ENCODE assay signal across 22 cellular contexts in genomic region chr13:24185591-24186232, GRCh38. TPM values are rescaled to one million over a fixed set of nuclear protein-coding genes. Genes with fewer than 3 reads are reported as not detected.
A peak's percentile ranks its signal among the peaks of the same experiment; 100 is the strongest.
DNase-seq lines count a peak whose midpoint lies in the region; ATAC-seq, FAIRE-seq and TF ChIP-seq lines count a peak whose summit lies in the region.
"Had no signal": no experiment of that assay in that cellular context is flagged by ENCODE, and none has a peak within 500 bp of the region (broad histone marks: within the 10 kb centered on the region; RNA-seq: fewer than 3 reads in every experiment).

No MANE protein-coding gene starts in this region.

- H4K20me1 ChIP-seq in GM23248 (ENCODE audit: insufficient read depth) = no peaks in the 10 kb centered on the region
- no peaks in the 10 kb centered on the region for H4K20me1 ChIP-seq in hepatocyte (ENCODE audit: insufficient read depth, poor library complexity, severe bottlenecking)

- no peaks in the 10 kb centered on the region for H3K36me3 ChIP-seq in GM23248 (ENCODE audit: low read depth)
- H3K36me3 ChIP-seq in hepatocyte (replicated peaks; ENCODE audit: insufficient read depth, low read depth) = no peaks in the 10 kb centered on the region
- H3K36me3 ChIP-seq: gastroesophageal sphincter, tibial artery, WERI-Rb-1 had no signal

- DNase-seq in GM23248 = peak; percentile 30
- DNase-seq in astrocyte of the hippocampus (ENCODE audit: low read depth, low spot score) = peak; percentile 56
- DNase-seq in hepatocyte (ENCODE audit: low spot score) = no peak
- DNase-seq in skeletal muscle cell (ENCODE audit: low read depth) = peak; percentile 53
- DNase-seq in GM12891 (ENCODE audit: insufficient read length, low spot score) = no peak
- DNase-seq: activated CD4-positive, alpha-beta T cell treated with anti-CD3 and anti-CD28 coated beads, Interleukin-2, amount 50 U/mL, for 4 hours; left colon; naive thymus-derived CD8-positive, alpha-beta T cell; NCI-H1417 treated with DMSO at 0.1 percent for 48 hours; NCI-H2107; NCI-H510A; stimulated activated CD4-positive, alpha-beta T cell treated with anti-CD3 and anti-CD28 coated beads, Interleukin-4, amount 100 ng/mL, for 1 hour; T-helper 2 cell; tibial artery; WERI-Rb-1 had no signal

- FAIRE-seq in GM12891 (lab: Jason Lieb, UNC) = no peak
- FAIRE-seq: RCC 7860, small intestine had no signal

- H3K9me2 ChIP-seq in GM23248 (ENCODE audit: insufficient read depth) = no peaks in the 10 kb centered on the region
- no peaks in the 10 kb centered on the region for H3K9me2 ChIP-seq in hepatocyte (replicated peaks; ENCODE audit: insufficient read depth)

- no peak for TF ChIP-seq POLR2A in GM12891 (IDR thresholded peaks at IDR 0.05; ENCODE audit: low read depth, low read length)

- H3F3A ChIP-seq in GM23248 (ENCODE audit: insufficient read depth) = peaks cover 14% of the 10 kb centered on the region

- H2AFZ ChIP-seq in GM23248 = no peak overlapping the region
- H2AFZ ChIP-seq in hepatocyte = no peak overlapping the region
- H2AFZ ChIP-seq: parathyroid adenoma had no signal

- H3K9me3 ChIP-seq in GM23248 (ENCODE audit: low read depth) (no peaks in the 10 kb centered on the region), hepatocyte (ENCODE audit: low read depth) (no peaks in the 10 kb centered on the region)

- ATAC-seq in GM18858 (IDR thresholded peaks at IDR 0.05; ENCODE audit: unreplicated experiment) (no peak), GM19397 (IDR thresholded peaks at IDR 0.05; ENCODE audit: unreplicated experiment) (no peak)
- ATAC-seq: gastroesophageal sphincter; naive thymus-derived CD8-positive, alpha-beta T cell had no signal

- H3K27ac ChIP-seq in GM23248 = no peak overlapping the region
- H3K27ac ChIP-seq in hepatocyte = peak overlapping the region; percentile 94
- H3K27ac ChIP-seq: coronary artery, gastroesophageal sphincter, parathyroid adenoma, tibial artery, WERI-Rb-1 had no signal

- in situ Hi-C loops in GM23248 (cut with MboI) = no loop called here

- H3K27me3 ChIP-seq in GM23248 (replicated peaks; ENCODE audit: insufficient read depth) = no peaks in the 10 kb centered on the region
- no peaks in the 10 kb centered on the region for H3K27me3 ChIP-seq in hepatocyte
- H3K27me3 ChIP-seq: gastroesophageal sphincter, tibial artery had no signal

- H3K4me1 ChIP-seq in GM23248 (ENCODE audit: insufficient read depth) (peaks cover 14% of the 10 kb centered on the region), hepatocyte (ENCODE audit: insufficient read depth) (peaks cover 28% of the 10 kb centered on the region)
- H3K4me1 ChIP-seq: gastroesophageal sphincter, tibial artery had no signal

- H3K4me3 ChIP-seq in GM23248 (no peak overlapping the region), hepatocyte (no peak overlapping the region), skeletal muscle cell (ENCODE audit: low read depth, low read length) (no peak overlapping the region)
- H3K4me3 ChIP-seq: coronary artery, gastroesophageal sphincter, tibial artery had no signal

- H3K9ac ChIP-seq in GM23248 = no peak overlapping the region
- H3K9ac ChIP-seq: parathyroid adenoma had no signal

- H3K4me2 ChIP-seq in GM23248 (ENCODE audit: unreplicated experiment) (no peak overlapping the region), hepatocyte (no peak overlapping the region)

- 97 to 99% methylated on average over 7 of the region's 7 CpGs for WGBS in GM23248 (ENCODE audit: low coverage in 1 of 2, low lambda C conversion rate in 2 of 2, missing lambda C conversion rate in 2 of 2), 2 experiments
- 92% methylated on average over 7 of the region's 7 CpGs for WGBS in hepatocyte (ENCODE audit: low lambda C conversion rate, missing lambda C conversion rate)

- TF ChIP-seq CTCF in hepatocyte (IDR thresholded peaks at IDR 0.05; ENCODE audit: poor library complexity) = no peak

- H3K79me2 ChIP-seq in GM23248 (ENCODE audit: insufficient read depth) (peaks cover 31% of the 10 kb centered on the region; the same call in 1 of the 2 replicates), hepatocyte (peaks cover 13% of the 10 kb centered on the region)
- H3K79me2 ChIP-seq: parathyroid adenoma had no signal

TF ChIP-seq in GM12891, 5 proteins besides CTCF, POLR2A, EP300 and RAD21:
- no peak for TF ChIP-seq PAX5 (IDR thresholded peaks at IDR 0.05; ENCODE audit: insufficient read depth, low read length, severe bottlenecking)
- TF ChIP-seq POLR2AphosphoS5 (IDR thresholded peaks at IDR 0.05; ENCODE audit: low read depth, low read length) = no peak
- TF ChIP-seq TAF1 (IDR thresholded peaks at IDR 0.05; ENCODE audit: low read depth, low read length) = no peak

RNA-seq across cellular contexts. Expression of gene SPATA13, which starts 25.2 kb away (rescaled TPM):
- 4.6 and 7.6 TPM in 2 replicates for total RNA-seq in GM23248 (2014; rRNA removed; shearing (Covaris generic))
- polyA plus RNA-seq in GM23248 (2016; fragmentation: Nextera tagmentation; extraction: Ambion mirVana) (2.4 and 4.1 TPM in 2 replicates), hepatocyte (12.4 and 12.9 TPM in 2 replicates)
- total RNA-seq in hepatocyte = 9.6 and 19.4 TPM in 2 replicates
- polyA plus RNA-seq in GM12891 (2012; ENCODE audit: low read depth, missing spikeins) = 5.2 TPM

Comparison
In these comparisons a context has a peak if more than half of its experiments do, and no peak if none do; other contexts are left out.
1. DNase-seq: peak in GM23248 (single experiment), astrocyte of the hippocampus (single experiment) and skeletal muscle cell (single experiment); none in hepatocyte (single experiment) and GM12891 (single experiment).